ENCODE assay signal across 1 cellular context in the genomic region with DNA sequence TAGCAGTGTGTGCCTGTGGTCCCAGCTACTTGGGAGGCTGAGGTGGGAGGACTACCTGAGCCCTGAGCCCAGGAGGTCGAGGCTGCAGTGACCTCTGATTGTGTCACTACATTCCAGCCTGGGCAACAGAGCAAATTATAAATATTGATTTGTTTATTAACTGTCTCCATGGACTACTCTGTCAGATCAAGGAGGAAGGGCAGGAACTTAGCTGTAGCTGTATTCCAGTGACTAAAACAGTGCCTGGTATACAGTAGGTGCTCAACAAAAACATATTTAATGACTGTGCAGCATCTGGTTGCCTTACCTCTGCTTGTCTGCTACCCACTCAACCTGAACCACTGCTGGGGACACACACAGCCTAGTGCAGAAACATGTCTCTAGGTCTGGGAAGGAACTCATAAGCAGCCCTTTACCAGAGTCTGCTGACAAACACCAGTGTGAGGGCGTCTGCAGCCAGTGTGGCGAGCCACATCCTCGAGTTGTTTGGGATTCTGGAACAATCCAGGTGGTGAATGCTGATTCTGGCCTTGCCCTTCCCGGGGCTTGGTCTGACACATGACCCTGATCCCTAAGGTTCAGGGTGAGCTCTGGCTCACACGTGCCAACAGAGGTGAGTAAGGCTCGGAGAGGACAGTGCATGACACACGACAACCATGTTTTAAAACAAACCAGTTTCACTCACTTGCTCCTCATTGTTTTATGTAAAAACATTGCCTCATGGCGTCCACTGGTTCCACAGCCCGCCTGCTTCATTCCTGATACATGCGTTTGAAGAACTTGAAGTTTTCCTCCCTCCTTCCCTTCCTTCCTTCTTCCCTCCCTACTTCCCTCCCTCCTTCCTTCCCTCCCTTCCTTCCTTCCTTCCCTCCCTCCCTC.
A peak's percentile ranks its signal among the peaks of the same experiment; 100 is the strongest.
TF ChIP-seq lines count a peak whose summit lies in the region.

No MANE protein-coding gene starts in this region.

TF ChIP-seq in HepG2, 621 proteins besides CTCF, POLR2A, EP300 and RAD21 (continued from another document and continues in another):
- TF ChIP-seq, protein P1, sequence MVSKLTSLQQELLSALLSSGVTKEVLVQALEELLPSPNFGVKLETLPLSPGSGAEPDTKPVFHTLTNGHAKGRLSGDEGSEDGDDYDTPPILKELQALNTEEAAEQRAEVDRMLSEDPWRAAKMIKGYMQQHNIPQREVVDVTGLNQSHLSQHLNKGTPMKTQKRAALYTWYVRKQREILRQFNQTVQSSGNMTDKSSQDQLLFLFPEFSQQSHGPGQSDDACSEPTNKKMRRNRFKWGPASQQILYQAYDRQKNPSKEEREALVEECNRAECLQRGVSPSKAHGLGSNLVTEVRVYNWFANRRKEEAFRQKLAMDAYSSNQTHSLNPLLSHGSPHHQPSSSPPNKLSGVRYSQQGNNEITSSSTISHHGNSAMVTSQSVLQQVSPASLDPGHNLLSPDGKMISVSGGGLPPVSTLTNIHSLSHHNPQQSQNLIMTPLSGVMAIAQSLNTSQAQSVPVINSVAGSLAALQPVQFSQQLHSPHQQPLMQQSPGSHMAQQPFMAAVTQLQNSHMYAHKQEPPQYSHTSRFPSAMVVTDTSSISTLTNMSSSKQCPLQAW (CRISPR knock-in tag; IDR thresholded peaks at IDR 0.05): peak; percentile 56; the same call in 1 of the 2 replicates
- TF ChIP-seq ZNF274 (CRISPR knock-in tag; IDR thresholded peaks at IDR 0.05): peak; percentile 85
- peak; percentile 61 for TF ChIP-seq TBX2 (CRISPR knock-in tag; IDR thresholded peaks at IDR 0.05; ENCODE audit: borderline replicate concordance)
- no peak for TF ChIP-seq YEATS2 (CRISPR knock-in tag; IDR thresholded peaks at IDR 0.05; ENCODE audit: borderline replicate concordance)
- TF ChIP-seq HOXA9 (CRISPR knock-in tag; IDR thresholded peaks at IDR 0.05; ENCODE audit: borderline replicate concordance): peak; percentile 36; the same call in 1 of the 2 replicates
- TF ChIP-seq, protein P2, sequence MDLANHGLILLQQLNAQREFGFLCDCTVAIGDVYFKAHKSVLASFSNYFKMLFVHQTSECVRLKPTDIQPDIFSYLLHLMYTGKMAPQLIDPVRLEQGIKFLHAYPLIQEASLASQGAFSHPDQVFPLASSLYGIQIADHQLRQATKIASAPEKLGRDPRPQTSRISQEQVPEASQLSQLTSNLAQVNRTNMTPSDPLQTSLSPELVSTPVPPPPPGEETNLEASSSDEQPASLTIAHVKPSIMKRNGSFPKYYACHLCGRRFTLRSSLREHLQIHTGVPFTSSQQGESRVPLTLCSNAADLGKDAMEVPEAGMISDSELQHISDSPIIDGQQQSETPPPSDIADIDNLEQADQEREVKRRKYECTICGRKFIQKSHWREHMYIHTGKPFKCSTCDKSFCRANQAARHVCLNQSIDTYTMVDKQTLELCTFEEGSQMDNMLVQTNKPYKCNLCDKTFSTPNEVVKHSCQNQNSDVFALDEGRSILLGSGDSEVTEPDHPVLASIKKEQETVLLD (CRISPR knock-in tag; IDR thresholded peaks at IDR 0.05; ENCODE audit: low read depth): no peak
- TF ChIP-seq ZNF350 (CRISPR knock-in tag; IDR thresholded peaks at IDR 0.05; ENCODE audit: borderline replicate concordance, low read depth): no peak
- no peak; the same call in 1 of the 2 replicates for TF ChIP-seq TEAD2 (CRISPR knock-in tag; IDR thresholded peaks at IDR 0.05)
- no peak for TF ChIP-seq HOXA7 (CRISPR knock-in tag; IDR thresholded peaks at IDR 0.05)
- TF ChIP-seq CHD2 (IDR thresholded peaks at IDR 0.05; ENCODE audit: low read depth, low read length): no peak
- TF ChIP-seq ZNF747 (CRISPR knock-in tag; IDR thresholded peaks at IDR 0.05; ENCODE audit: borderline replicate concordance): no peak
- TF ChIP-seq GTF2F1 (IDR thresholded peaks at IDR 0.05; ENCODE audit: low read length): no peak
- no peak for TF ChIP-seq SMAD1 (CRISPR knock-in tag; IDR thresholded peaks at IDR 0.05; ENCODE audit: borderline replicate concordance, low read depth)
- peak; percentile 71 for TF ChIP-seq FOSL2 (CRISPR knock-in tag; IDR thresholded peaks at IDR 0.05)
- TF ChIP-seq TCF12 (IDR thresholded peaks at IDR 0.05): no peak
- TF ChIP-seq TCF12 (CRISPR knock-in tag; IDR thresholded peaks at IDR 0.05): no peak
- no peak for TF ChIP-seq TARDBP (CRISPR knock-in tag; IDR thresholded peaks at IDR 0.05)
- TF ChIP-seq ZMYM4 (CRISPR knock-in tag; IDR thresholded peaks at IDR 0.05): 0 out of 2 replicates have a peak, but pooled peaks have one; percentile 61
- no peak for TF ChIP-seq ISX (CRISPR knock-in tag; conservative IDR thresholded peaks at IDR 0.05)
- TF ChIP-seq, protein P3, sequence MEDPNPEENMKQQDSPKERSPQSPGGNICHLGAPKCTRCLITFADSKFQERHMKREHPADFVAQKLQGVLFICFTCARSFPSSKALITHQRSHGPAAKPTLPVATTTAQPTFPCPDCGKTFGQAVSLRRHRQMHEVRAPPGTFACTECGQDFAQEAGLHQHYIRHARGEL (CRISPR knock-in tag; IDR thresholded peaks at IDR 0.05): no peak
- TF ChIP-seq MAFK (conservative IDR thresholded peaks at IDR 0.05 in 1 of 2, IDR thresholded peaks at IDR 0.05 in 1 of 2; ENCODE audit: low read length in 2 of 2): no peak
- no peak; the same call in 1 of the 2 replicates for TF ChIP-seq EHMT2 (IDR thresholded peaks at IDR 0.05; ENCODE audit: borderline replicate concordance, low read depth, low read length)
- TF ChIP-seq, protein P4, sequence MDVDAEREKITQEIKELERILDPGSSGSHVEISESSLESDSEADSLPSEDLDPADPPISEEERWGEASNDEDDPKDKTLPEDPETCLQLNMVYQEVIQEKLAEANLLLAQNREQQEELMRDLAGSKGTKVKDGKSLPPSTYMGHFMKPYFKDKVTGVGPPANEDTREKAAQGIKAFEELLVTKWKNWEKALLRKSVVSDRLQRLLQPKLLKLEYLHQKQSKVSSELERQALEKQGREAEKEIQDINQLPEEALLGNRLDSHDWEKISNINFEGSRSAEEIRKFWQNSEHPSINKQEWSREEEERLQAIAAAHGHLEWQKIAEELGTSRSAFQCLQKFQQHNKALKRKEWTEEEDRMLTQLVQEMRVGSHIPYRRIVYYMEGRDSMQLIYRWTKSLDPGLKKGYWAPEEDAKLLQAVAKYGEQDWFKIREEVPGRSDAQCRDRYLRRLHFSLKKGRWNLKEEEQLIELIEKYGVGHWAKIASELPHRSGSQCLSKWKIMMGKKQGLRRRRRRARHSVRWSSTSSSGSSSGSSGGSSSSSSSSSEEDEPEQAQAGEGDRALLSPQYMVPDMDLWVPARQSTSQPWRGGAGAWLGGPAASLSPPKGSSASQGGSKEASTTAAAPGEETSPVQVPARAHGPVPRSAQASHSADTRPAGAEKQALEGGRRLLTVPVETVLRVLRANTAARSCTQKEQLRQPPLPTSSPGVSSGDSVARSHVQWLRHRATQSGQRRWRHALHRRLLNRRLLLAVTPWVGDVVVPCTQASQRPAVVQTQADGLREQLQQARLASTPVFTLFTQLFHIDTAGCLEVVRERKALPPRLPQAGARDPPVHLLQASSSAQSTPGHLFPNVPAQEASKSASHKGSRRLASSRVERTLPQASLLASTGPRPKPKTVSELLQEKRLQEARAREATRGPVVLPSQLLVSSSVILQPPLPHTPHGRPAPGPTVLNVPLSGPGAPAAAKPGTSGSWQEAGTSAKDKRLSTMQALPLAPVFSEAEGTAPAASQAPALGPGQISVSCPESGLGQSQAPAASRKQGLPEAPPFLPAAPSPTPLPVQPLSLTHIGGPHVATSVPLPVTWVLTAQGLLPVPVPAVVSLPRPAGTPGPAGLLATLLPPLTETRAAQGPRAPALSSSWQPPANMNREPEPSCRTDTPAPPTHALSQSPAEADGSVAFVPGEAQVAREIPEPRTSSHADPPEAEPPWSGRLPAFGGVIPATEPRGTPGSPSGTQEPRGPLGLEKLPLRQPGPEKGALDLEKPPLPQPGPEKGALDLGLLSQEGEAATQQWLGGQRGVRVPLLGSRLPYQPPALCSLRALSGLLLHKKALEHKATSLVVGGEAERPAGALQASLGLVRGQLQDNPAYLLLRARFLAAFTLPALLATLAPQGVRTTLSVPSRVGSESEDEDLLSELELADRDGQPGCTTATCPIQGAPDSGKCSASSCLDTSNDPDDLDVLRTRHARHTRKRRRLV (CRISPR knock-in tag; IDR thresholded peaks at IDR 0.05): no peak
- no peak for TF ChIP-seq ZNF180 (CRISPR knock-in tag; IDR thresholded peaks at IDR 0.05; ENCODE audit: borderline replicate concordance, low read depth)
- TF ChIP-seq, protein P5, sequence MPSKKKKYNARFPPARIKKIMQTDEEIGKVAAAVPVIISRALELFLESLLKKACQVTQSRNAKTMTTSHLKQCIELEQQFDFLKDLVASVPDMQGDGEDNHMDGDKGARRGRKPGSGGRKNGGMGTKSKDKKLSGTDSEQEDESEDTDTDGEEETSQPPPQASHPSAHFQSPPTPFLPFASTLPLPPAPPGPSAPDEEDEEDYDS (CRISPR knock-in tag; IDR thresholded peaks at IDR 0.05): no peak
- TF ChIP-seq ZNF619 (CRISPR knock-in tag; IDR thresholded peaks at IDR 0.05): no peak; the same call in 1 of the 2 replicates
- TF ChIP-seq ZNF329 (CRISPR knock-in tag; IDR thresholded peaks at IDR 0.05; ENCODE audit: low read depth): no peak
- peak; percentile 89 for TF ChIP-seq ZBTB7A (CRISPR knock-in tag; IDR thresholded peaks at IDR 0.05)
- TF ChIP-seq, protein P6, sequence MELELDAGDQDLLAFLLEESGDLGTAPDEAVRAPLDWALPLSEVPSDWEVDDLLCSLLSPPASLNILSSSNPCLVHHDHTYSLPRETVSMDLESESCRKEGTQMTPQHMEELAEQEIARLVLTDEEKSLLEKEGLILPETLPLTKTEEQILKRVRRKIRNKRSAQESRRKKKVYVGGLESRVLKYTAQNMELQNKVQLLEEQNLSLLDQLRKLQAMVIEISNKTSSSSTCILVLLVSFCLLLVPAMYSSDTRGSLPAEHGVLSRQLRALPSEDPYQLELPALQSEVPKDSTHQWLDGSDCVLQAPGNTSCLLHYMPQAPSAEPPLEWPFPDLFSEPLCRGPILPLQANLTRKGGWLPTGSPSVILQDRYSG (CRISPR knock-in tag; IDR thresholded peaks at IDR 0.05): no peak
- 0 out of 2 replicates have a peak, but pooled peaks have one; percentile 16 for TF ChIP-seq CC2D1A (CRISPR knock-in tag; IDR thresholded peaks at IDR 0.05)
- peak; percentile 32; the same call in 1 of the 2 replicates for TF ChIP-seq THAP11 (CRISPR knock-in tag; IDR thresholded peaks at IDR 0.05)
- TF ChIP-seq ZNF530 (CRISPR knock-in tag; IDR thresholded peaks at IDR 0.05; ENCODE audit: low read depth): no peak
- no peak for TF ChIP-seq SOX6 (IDR thresholded peaks at IDR 0.05)
- TF ChIP-seq SOX6 (CRISPR knock-in tag; IDR thresholded peaks at IDR 0.05): peak; percentile 77
- peak; percentile 53; the same call in 1 of the 2 replicates for TF ChIP-seq ZNF501 (CRISPR knock-in tag; IDR thresholded peaks at IDR 0.05)
- peak; percentile 56 for TF ChIP-seq KMT2B (CRISPR knock-in tag; IDR thresholded peaks at IDR 0.05)
- TF ChIP-seq, protein P7, sequence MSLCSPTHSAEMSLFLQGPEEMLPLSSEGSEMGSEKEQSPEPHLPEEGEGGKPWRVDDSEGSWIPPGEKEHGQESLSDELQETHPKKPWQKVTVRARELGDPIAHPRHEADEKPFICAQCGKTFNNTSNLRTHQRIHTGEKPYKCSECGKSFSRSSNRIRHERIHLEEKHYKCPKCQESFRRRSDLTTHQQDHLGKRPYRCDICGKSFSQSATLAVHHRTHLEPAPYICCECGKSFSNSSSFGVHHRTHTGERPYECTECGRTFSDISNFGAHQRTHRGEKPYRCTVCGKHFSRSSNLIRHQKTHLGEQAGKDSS (CRISPR knock-in tag; IDR thresholded peaks at IDR 0.05; ENCODE audit: borderline replicate concordance, low read depth): peak; percentile 60; the same call in 1 of the 2 replicates
- TF ChIP-seq MIER3 (CRISPR knock-in tag; IDR thresholded peaks at IDR 0.05; ENCODE audit: borderline replicate concordance): 0 out of 2 replicates have a peak, but pooled peaks have one; percentile 53
- TF ChIP-seq ZFP1 (CRISPR knock-in tag; IDR thresholded peaks at IDR 0.05): no peak
- no peak for TF ChIP-seq RBAK (CRISPR knock-in tag; IDR thresholded peaks at IDR 0.05)
- TF ChIP-seq, protein P8, sequence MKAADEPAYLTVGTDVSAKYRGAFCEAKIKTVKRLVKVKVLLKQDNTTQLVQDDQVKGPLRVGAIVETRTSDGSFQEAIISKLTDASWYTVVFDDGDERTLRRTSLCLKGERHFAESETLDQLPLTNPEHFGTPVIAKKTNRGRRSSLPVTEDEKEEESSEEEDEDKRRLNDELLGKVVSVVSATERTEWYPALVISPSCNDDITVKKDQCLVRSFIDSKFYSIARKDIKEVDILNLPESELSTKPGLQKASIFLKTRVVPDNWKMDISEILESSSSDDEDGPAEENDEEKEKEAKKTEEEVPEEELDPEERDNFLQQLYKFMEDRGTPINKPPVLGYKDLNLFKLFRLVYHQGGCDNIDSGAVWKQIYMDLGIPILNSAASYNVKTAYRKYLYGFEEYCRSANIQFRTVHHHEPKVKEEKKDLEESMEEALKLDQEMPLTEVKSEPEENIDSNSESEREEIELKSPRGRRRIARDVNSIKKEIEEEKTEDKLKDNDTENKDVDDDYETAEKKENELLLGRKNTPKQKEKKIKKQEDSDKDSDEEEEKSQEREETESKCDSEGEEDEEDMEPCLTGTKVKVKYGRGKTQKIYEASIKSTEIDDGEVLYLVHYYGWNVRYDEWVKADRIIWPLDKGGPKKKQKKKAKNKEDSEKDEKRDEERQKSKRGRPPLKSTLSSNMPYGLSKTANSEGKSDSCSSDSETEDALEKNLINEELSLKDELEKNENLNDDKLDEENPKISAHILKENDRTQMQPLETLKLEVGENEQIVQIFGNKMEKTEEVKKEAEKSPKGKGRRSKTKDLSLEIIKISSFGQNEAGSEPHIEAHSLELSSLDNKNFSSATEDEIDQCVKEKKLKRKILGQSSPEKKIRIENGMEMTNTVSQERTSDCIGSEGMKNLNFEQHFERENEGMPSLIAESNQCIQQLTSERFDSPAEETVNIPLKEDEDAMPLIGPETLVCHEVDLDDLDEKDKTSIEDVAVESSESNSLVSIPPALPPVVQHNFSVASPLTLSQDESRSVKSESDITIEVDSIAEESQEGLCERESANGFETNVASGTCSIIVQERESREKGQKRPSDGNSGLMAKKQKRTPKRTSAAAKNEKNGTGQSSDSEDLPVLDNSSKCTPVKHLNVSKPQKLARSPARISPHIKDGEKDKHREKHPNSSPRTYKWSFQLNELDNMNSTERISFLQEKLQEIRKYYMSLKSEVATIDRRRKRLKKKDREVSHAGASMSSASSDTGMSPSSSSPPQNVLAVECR (CRISPR knock-in tag; IDR thresholded peaks at IDR 0.05; ENCODE audit: borderline replicate concordance): peak; percentile 41; the same call in 1 of the 2 replicates
- no peak for TF ChIP-seq PPARG (CRISPR knock-in tag; conservative IDR thresholded peaks at IDR 0.05)
- TF ChIP-seq NFE2L2 (IDR thresholded peaks at IDR 0.05; ENCODE audit: low read length): no peak
